1 cellular context compared by ENCODE assay signal in genomic region chr20:33681728-33682353, GRCh38.
TF ChIP-seq lines count a peak whose summit lies in the region.

No MANE protein-coding gene starts in this region.

TF ChIP-seq in WTC11, 78 proteins besides CTCF, POLR2A, EP300 and RAD21 (continued from another document):
- TF ChIP-seq, protein P1, sequence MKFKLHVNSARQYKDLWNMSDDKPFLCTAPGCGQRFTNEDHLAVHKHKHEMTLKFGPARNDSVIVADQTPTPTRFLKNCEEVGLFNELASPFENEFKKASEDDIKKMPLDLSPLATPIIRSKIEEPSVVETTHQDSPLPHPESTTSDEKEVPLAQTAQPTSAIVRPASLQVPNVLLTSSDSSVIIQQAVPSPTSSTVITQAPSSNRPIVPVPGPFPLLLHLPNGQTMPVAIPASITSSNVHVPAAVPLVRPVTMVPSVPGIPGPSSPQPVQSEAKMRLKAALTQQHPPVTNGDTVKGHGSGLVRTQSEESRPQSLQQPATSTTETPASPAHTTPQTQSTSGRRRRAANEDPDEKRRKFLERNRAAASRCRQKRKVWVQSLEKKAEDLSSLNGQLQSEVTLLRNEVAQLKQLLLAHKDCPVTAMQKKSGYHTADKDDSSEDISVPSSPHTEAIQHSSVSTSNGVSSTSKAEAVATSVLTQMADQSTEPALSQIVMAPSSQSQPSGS (CRISPR knock-in tag; IDR thresholded peaks at IDR 0.05; ENCODE audit: borderline replicate concordance, low read depth), result no peak
- TF ChIP-seq ZNF281 (CRISPR knock-in tag; IDR thresholded peaks at IDR 0.05) (no peak), ZNF263 (CRISPR knock-in tag; IDR thresholded peaks at IDR 0.05; ENCODE audit: low read depth) (no peak), ZNF396 (CRISPR knock-in tag; IDR thresholded peaks at IDR 0.05; ENCODE audit: borderline replicate concordance) (no peak), NR3C1 (CRISPR knock-in tag; conservative IDR thresholded peaks at IDR 0.05; ENCODE audit: low read depth) (no peak), FOXJ3 (CRISPR knock-in tag; IDR thresholded peaks at IDR 0.05; ENCODE audit: borderline replicate concordance) (no peak), RELA (CRISPR knock-in tag; IDR thresholded peaks at IDR 0.05; ENCODE audit: borderline replicate concordance) (no peak), ELF4 (CRISPR knock-in tag; IDR thresholded peaks at IDR 0.05; ENCODE audit: low read depth) (no peak), ZNF416 (CRISPR knock-in tag; IDR thresholded peaks at IDR 0.05) (no peak), NR1H2 (CRISPR knock-in tag; IDR thresholded peaks at IDR 0.05) (no peak), KAT7 (CRISPR knock-in tag; IDR thresholded peaks at IDR 0.05; ENCODE audit: borderline replicate concordance) (no peak), FOXK1 (CRISPR knock-in tag; IDR thresholded peaks at IDR 0.05) (no peak)
- TF ChIP-seq, protein P2, sequence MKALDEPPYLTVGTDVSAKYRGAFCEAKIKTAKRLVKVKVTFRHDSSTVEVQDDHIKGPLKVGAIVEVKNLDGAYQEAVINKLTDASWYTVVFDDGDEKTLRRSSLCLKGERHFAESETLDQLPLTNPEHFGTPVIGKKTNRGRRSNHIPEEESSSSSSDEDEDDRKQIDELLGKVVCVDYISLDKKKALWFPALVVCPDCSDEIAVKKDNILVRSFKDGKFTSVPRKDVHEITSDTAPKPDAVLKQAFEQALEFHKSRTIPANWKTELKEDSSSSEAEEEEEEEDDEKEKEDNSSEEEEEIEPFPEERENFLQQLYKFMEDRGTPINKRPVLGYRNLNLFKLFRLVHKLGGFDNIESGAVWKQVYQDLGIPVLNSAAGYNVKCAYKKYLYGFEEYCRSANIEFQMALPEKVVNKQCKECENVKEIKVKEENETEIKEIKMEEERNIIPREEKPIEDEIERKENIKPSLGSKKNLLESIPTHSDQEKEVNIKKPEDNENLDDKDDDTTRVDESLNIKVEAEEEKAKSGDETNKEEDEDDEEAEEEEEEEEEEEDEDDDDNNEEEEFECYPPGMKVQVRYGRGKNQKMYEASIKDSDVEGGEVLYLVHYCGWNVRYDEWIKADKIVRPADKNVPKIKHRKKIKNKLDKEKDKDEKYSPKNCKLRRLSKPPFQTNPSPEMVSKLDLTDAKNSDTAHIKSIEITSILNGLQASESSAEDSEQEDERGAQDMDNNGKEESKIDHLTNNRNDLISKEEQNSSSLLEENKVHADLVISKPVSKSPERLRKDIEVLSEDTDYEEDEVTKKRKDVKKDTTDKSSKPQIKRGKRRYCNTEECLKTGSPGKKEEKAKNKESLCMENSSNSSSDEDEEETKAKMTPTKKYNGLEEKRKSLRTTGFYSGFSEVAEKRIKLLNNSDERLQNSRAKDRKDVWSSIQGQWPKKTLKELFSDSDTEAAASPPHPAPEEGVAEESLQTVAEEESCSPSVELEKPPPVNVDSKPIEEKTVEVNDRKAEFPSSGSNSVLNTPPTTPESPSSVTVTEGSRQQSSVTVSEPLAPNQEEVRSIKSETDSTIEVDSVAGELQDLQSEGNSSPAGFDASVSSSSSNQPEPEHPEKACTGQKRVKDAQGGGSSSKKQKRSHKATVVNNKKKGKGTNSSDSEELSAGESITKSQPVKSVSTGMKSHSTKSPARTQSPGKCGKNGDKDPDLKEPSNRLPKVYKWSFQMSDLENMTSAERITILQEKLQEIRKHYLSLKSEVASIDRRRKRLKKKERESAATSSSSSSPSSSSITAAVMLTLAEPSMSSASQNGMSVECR (CRISPR knock-in tag; IDR thresholded peaks at IDR 0.05; ENCODE audit: borderline replicate concordance), result no peak
